ENCODE assay signal across 15 cellular contexts in the genomic region with DNA sequence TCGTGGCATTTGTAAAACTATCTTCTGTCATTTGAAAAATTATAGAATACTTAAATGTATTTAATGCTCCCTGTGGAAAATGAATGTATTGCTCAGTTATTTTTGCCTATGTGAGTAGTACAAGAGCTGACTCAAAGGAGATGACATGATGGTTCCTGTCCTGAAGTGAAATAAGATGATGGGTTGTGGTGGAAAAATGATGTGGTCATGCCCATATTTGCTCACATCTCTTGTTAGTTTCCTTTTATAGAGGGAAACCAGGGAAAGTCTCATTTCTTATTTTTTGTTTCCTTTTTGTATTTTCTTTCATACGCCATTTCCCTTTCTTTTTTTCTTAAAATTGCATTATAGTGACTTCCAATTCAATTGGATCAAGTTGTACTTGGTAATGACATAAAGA. TPM values are rescaled to one million over a fixed set of nuclear protein-coding genes. Genes with fewer than 3 reads are reported as not detected.
DNase-seq lines count a peak whose midpoint lies in the region; ATAC-seq and TF ChIP-seq lines count a peak whose summit lies in the region.
"Had no signal": no experiment of that assay in that cellular context is flagged by ENCODE, and none has a peak within 500 bp of the region (broad histone marks: within the 10 kb centered on the region; RNA-seq: fewer than 3 reads in every experiment).

No MANE protein-coding gene starts in this region.

- H3K9me3 ChIP-seq in GM23248 (ENCODE audit: low read depth) (no peaks in the 10 kb centered on the region), gastroesophageal sphincter (no peaks in the 10 kb centered on the region)
- H3K9me3 ChIP-seq: vagina had no signal

- in situ Hi-C loops in GM23248 (cut with MboI): no loop called here

- no peaks in the 10 kb centered on the region for H3K36me3 Mint-ChIP-seq in activated T-helper 17 cell treated with anti-CD3 and anti-CD28 coated beads, Interleukin-2, amount 50 U/mL, for 72 hours (ENCODE audit: low read depth)
- H3K36me3 Mint-ChIP-seq: IgD-negative memory B cell had no signal

- H3K4me1 Mint-ChIP-seq in activated T-helper 17 cell treated with anti-CD3 and anti-CD28 coated beads, Interleukin-2, amount 50 U/mL, for 72 hours: no peaks in the 10 kb centered on the region

- H4K20me1 ChIP-seq in GM23248 (ENCODE audit: insufficient read depth): no peaks in the 10 kb centered on the region

- no peak for TF ChIP-seq POLR2A in gastroesophageal sphincter (IDR thresholded peaks at IDR 0.05)

- H3K4me1 ChIP-seq in ACC112 (ENCODE audit: control insufficient read depth, insufficient read depth, low read length, unreplicated experiment): peaks cover 34% of the 10 kb centered on the region
- peaks cover 44% of the 10 kb centered on the region for H3K4me1 ChIP-seq in GM23248 (ENCODE audit: insufficient read depth)
- peaks cover 0 to 43% (median 0%) of the 10 kb centered on the region in 3 donors for H3K4me1 ChIP-seq in gastroesophageal sphincter

- DNase-seq in GM23248 (peak; percentile 74), NCI-H2171 treated with DMSO at 0.1 percent for 48 hours (lab: John Stamatoyannopoulos, UW) (no peak), NCI-H1092 (lab: John Stamatoyannopoulos, UW) (no peak), NCI-H524 (lab: John Stamatoyannopoulos, UW) (no peak)
- DNase-seq in activated effector memory CD4-positive, alpha-beta T cell treated with Interleukin-2 at 50 U/mL for 16 hours: no peak
- DNase-seq: activated CD8-positive, alpha-beta memory T cell treated with anti-CD3 and anti-CD28 coated beads for 24 hours; NCI-H446 treated with DMSO at 0.1 percent for 48 hours; posterior cingulate gyrus; SW 1271 had no signal

- no peaks in the 10 kb centered on the region for H3K9me2 ChIP-seq in GM23248 (ENCODE audit: insufficient read depth)

- no peaks in the 10 kb centered on the region for H3K9me3 Mint-ChIP-seq in activated T-helper 17 cell treated with anti-CD3 and anti-CD28 coated beads, Interleukin-2, amount 50 U/mL, for 72 hours

- WGBS in GM23248 (ENCODE audit: low coverage in 1 of 2, low lambda C conversion rate in 2 of 2, missing lambda C conversion rate in 2 of 2), 2 experiments: 20 to 21% methylated on average over 2 of the region's 2 CpGs
- 54 to 57% methylated on average over 2 of the region's 2 CpGs for WGBS in gastroesophageal sphincter (ENCODE audit: low coverage in 1 of 2), 2 donors

- peaks cover 86% of the 10 kb centered on the region for H3K79me2 ChIP-seq in ACC112 (ENCODE audit: control insufficient read depth, insufficient read depth, low read length, unreplicated experiment)
- peaks cover 98% of the 10 kb centered on the region for H3K79me2 ChIP-seq in GM23248 (ENCODE audit: insufficient read depth)

- peaks cover 32% of the 10 kb centered on the region; the same call in 1 of the 2 replicates for H3F3A ChIP-seq in GM23248 (ENCODE audit: insufficient read depth)

- H3K27me3 ChIP-seq in ACC112 (ENCODE audit: insufficient read depth, low read length) (no peaks in the 10 kb centered on the region), GM23248 (replicated peaks; ENCODE audit: insufficient read depth) (no peaks in the 10 kb centered on the region), gastroesophageal sphincter (no peaks in the 10 kb centered on the region)
- H3K27me3 ChIP-seq: vagina had no signal

- peak overlapping the region; percentile 67 for H3K27ac ChIP-seq in ACC112 (ENCODE audit: low read depth, low read length)
- H3K27ac ChIP-seq in GM23248: peak overlapping the region; percentile 77
- peak overlapping the region in 3 of 4 donors; percentile 33 to 64 (median 63) for H3K27ac ChIP-seq in gastroesophageal sphincter
- H3K27ac ChIP-seq: C4-2B, vagina had no signal

- no peak for TF ChIP-seq CTCF in gastroesophageal sphincter (IDR thresholded peaks at IDR 0.05)

- no peak for TF ChIP-seq EP300 in gastroesophageal sphincter (IDR thresholded peaks at IDR 0.05)

- H3K36me3 ChIP-seq in ACC112 (ENCODE audit: insufficient read depth, low read length) (no peaks in the 10 kb centered on the region), GM23248 (ENCODE audit: low read depth) (no peaks in the 10 kb centered on the region), gastroesophageal sphincter (no peaks in the 10 kb centered on the region)
- H3K36me3 ChIP-seq: vagina had no signal

- no peak overlapping the region for H3K4me3 Mint-ChIP-seq in activated T-helper 17 cell treated with anti-CD3 and anti-CD28 coated beads, Interleukin-2, amount 50 U/mL, for 72 hours
- H3K4me3 Mint-ChIP-seq: IgD-negative memory B cell had no signal

- H3K27me3 Mint-ChIP-seq in activated T-helper 17 cell treated with anti-CD3 and anti-CD28 coated beads, Interleukin-2, amount 50 U/mL, for 72 hours: no peaks in the 10 kb centered on the region
- H3K27me3 Mint-ChIP-seq: IgD-negative memory B cell had no signal

- no peak overlapping the region for H3K27ac Mint-ChIP-seq in activated T-helper 17 cell treated with anti-CD3 and anti-CD28 coated beads, Interleukin-2, amount 50 U/mL, for 72 hours
- H3K27ac Mint-ChIP-seq: IgD-negative memory B cell had no signal

- peak overlapping the region; percentile 45; the same call in 1 of the 2 replicates for H3K4me3 ChIP-seq in ACC112 (ENCODE audit: low read depth, low read length)
- peak overlapping the region; percentile 67 for H3K4me3 ChIP-seq in GM23248
- H3K4me3 ChIP-seq in gastroesophageal sphincter: no peak overlapping the region
- H3K4me3 ChIP-seq: vagina had no signal

- H2AFZ ChIP-seq in ACC112 (ENCODE audit: low read length, unreplicated experiment) (no peak overlapping the region), GM23248 (no peak overlapping the region)

- ATAC-seq in activated T-helper 17 cell treated with anti-CD3 and anti-CD28 coated beads, Interleukin-2, amount 50 U/mL, for 72 hours (replicated peaks): peak; percentile 55
- ATAC-seq in gastroesophageal sphincter: no peak

- peak overlapping the region; percentile 70 for H3K9ac ChIP-seq in GM23248

- H3K4me2 ChIP-seq in GM23248 (ENCODE audit: unreplicated experiment): peak overlapping the region; percentile 76

RNA-seq across cellular contexts. Expression of a gene that starts 23.7 kb away (rescaled TPM):
- total RNA-seq in GM23248 (2014; rRNA removed; shearing (Covaris generic)): 118 and 136 TPM in 2 replicates
- polyA plus RNA-seq in GM23248 (2016; fragmentation: Nextera tagmentation; extraction: Ambion mirVana): 137 and 139 TPM in 2 replicates
- total RNA-seq in activated T-helper 17 cell treated with anti-CD3 and anti-CD28 coated beads, Interleukin-2, amount 50 U/mL, for 72 hours: under 1 TPM in 1 of 2 donors, not detected in 1; 0.65 TPM
- total RNA-seq in gastroesophageal sphincter: 100 to 1,000 TPM in 3 of 4 donors, 10 to 100 TPM in 1; 83.5 to 134 (median 114) TPM
- polyA plus RNA-seq: IgD-negative memory B cell had no signal

Comparison
In these comparisons a context has a peak if more than half of its experiments do, and no peak if none do; other contexts are left out.
1. H3K4me3 ChIP-seq: peak in ACC112 (single experiment) and GM23248 (single experiment); none in gastroesophageal sphincter (0 of 2).
2. RNA of a gene that starts 23.7 kb away (total RNA-seq): 83.5 to 134 TPM in gastroesophageal sphincter and 118 to 136 TPM in GM23248; 0.65 TPM in activated T-helper 17 cell treated with anti-CD3 and anti-CD28 coated beads, Interleukin-2, amount 50 U/mL, for 72 hours; every median in the first group is over 10 times any median in the second.
3. Peak in every context shown above with its lines, with median percentiles within 50 percentile points of each other: H3K27ac ChIP-seq.